In the genomic region with DNA sequence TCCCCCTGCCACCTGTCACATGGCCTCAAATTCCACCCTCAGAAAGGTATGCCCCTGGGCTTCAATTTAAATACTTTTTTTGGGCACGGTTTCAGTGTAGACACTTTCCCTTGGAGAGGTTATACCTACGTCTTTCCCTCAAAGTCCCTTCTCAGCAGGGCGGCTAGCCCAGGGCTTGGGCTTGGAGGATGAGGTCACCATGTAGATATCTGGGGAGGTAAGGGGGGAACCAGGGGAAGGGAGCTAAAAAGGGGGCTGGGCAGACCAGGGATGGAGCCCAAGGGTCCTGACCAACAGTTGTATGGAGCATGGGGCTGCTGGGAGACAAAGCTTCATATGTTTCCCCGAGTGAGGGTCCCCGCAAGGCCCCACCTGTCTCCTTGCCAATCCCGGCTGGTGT, we compare ENCODE assay signal across 33 cellular contexts.
"Had no signal": no experiment of that assay in that cellular context is flagged by ENCODE, and none has a peak within 500 bp of the region (broad histone marks: within the 10 kb centered on the region; RNA-seq: fewer than 3 reads in every experiment).

No MANE protein-coding gene starts in this region.

- ATAC-seq: activated CD4-positive, alpha-beta T cell treated with anti-CD3 and anti-CD28 coated beads for 36 hours; activated CD8-positive, alpha-beta memory T cell treated with anti-CD3 and anti-CD28 coated beads, Interleukin-2, amount 10 ng/mL, durations not matched to agents 7 days and 5 days; activated CD8-positive, alpha-beta T cell treated with anti-CD3 and anti-CD28 coated beads, Interleukin-2, amount 10 ng/mL, durations not matched to agents 7 days and 5 days; activated naive CD8-positive, alpha-beta T cell treated with anti-CD3 and anti-CD28 coated beads, Interleukin-2, amount 50 U/mL, for 24 hours; body of pancreas; effector memory CD8-positive, alpha-beta T cell; esophagus mucosa; gastrocnemius medialis; heart left ventricle had no signal

- DNase-seq: activated CD4-positive, alpha-beta memory T cell treated with anti-CD3 and anti-CD28 coated beads for 36 hours; activated CD4-positive, alpha-beta T cell treated with anti-CD3 and anti-CD28 coated beads for 36 hours; activated CD4-positive, alpha-beta T cell treated with anti-CD3 and anti-CD28 coated beads, Interleukin-2, amount 10 ng/mL, durations not matched to agents 24 days and 14 days; activated CD4-positive, CD25-positive, alpha-beta regulatory T cell; activated CD4-positive, CD25-positive, alpha-beta regulatory T cell treated with anti-CD3 and anti-CD28 coated beads, Interleukin-2, amount 50 U/mL, for 72 hours; activated CD8-positive, alpha-beta memory T cell treated with anti-CD3 and anti-CD28 coated beads, Interleukin-2, amount 10 ng/mL, durations not matched to agents 7 days and 5 days; activated CD8-positive, alpha-beta memory T cell treated with anti-CD3 and anti-CD28 coated beads, Interleukin-2, amount 50 U/mL, for 4 hours; activated CD8-positive, alpha-beta T cell treated with anti-CD3 and anti-CD28 coated beads, Interleukin-2, amount 10 ng/mL, durations not matched to agents 7 days and 5 days; activated effector memory CD4-positive, alpha-beta T cell treated with anti-CD3 and anti-CD28 coated beads, Interleukin-2, amount 50 U/mL, for 16 hours; activated naive CD4-positive, alpha-beta T cell treated with anti-CD3 and anti-CD28 coated beads for 36 hours; activated naive CD8-positive, alpha-beta T cell treated with anti-CD3 and anti-CD28 coated beads for 36 hours; activated naive CD8-positive, alpha-beta T cell treated with anti-CD3 and anti-CD28 coated beads, Interleukin-2, amount 50 U/mL, for 24 hours; activated T-cell treated with anti-CD3 and anti-CD28 coated beads, Interleukin-2, amount 50 U/mL, for 1 hour; activated T-cell treated with anti-CD3 and anti-CD28 coated beads, Interleukin-2, amount 50 U/mL, for 48 hours; amygdala; aorta; body of pancreas; caudate nucleus; cortex of kidney; dermis blood vessel endothelial cell; effector CD4-positive, alpha-beta T cell; effector memory CD8-positive, alpha-beta T cell; foreskin fibroblast; gastrocnemius medialis; glutamatergic neuron; heart left ventricle; T-helper 2 cell had no signal

- H3K4me1 ChIP-seq: adrenal gland, body of pancreas, heart left ventricle had no signal

- H3K9me3 Mint-ChIP-seq: activated CD4-positive, alpha-beta memory T cell treated with anti-CD3 and anti-CD28 coated beads for 36 hours; activated CD4-positive, alpha-beta T cell treated with anti-CD3 and anti-CD28 coated beads, Interleukin-2, amount 10 ng/mL, durations not matched to agents 24 days and 14 days; activated naive CD4-positive, alpha-beta T cell treated with anti-CD3 and anti-CD28 coated beads, Interleukin-2, amount 50 U/mL, for 24 hours; activated naive CD8-positive, alpha-beta T cell treated with anti-CD3 and anti-CD28 coated beads, Interleukin-2, amount 50 U/mL, for 24 hours; activated T-helper 1 cell treated with anti-CD3 and anti-CD28 coated beads, Interleukin-12 subunit alpha, Interleukin-12 subunit beta, Interleukin-2, Interleukin-4 antibody, amounts not matched to agents 30 ng/mL and 10 ng/mL and 1 ng/mL, durations not matched to agents 14 hours and 24 hours and 36 hours; effector memory CD8-positive, alpha-beta T cell had no signal

- H3K36me3 ChIP-seq: adrenal gland, gastrocnemius medialis, heart left ventricle had no signal

- H3K4me3 ChIP-seq: adrenal gland, body of pancreas, gastrocnemius medialis, heart left ventricle had no signal

- H3K36me3 Mint-ChIP-seq: activated CD4-positive, alpha-beta memory T cell treated with anti-CD3 and anti-CD28 coated beads for 36 hours; activated CD8-positive, alpha-beta memory T cell treated with anti-CD3 and anti-CD28 coated beads, Interleukin-2, amount 10 ng/mL, durations not matched to agents 7 days and 5 days; activated naive CD4-positive, alpha-beta T cell treated with anti-CD3 and anti-CD28 coated beads, Interleukin-2, amount 50 U/mL, for 24 hours; activated naive CD8-positive, alpha-beta T cell treated with anti-CD3 and anti-CD28 coated beads for 36 hours had no signal

- H3K4me3 Mint-ChIP-seq: activated CD4-positive, alpha-beta memory T cell treated with anti-CD3 and anti-CD28 coated beads for 36 hours; activated CD4-positive, alpha-beta T cell treated with anti-CD3 and anti-CD28 coated beads for 36 hours; activated CD4-positive, alpha-beta T cell treated with anti-CD3 and anti-CD28 coated beads, Interleukin-2, amount 10 ng/mL, durations not matched to agents 24 days and 14 days; activated CD8-positive, alpha-beta memory T cell treated with anti-CD3 and anti-CD28 coated beads, Interleukin-2, amount 10 ng/mL, durations not matched to agents 7 days and 5 days; activated CD8-positive, alpha-beta T cell treated with anti-CD3 and anti-CD28 coated beads, Interleukin-2, amount 10 ng/mL, durations not matched to agents 7 days and 5 days; activated naive CD4-positive, alpha-beta T cell treated with anti-CD3 and anti-CD28 coated beads for 36 hours; activated naive CD4-positive, alpha-beta T cell treated with anti-CD3 and anti-CD28 coated beads, Interleukin-2, amount 50 U/mL, for 24 hours; activated naive CD8-positive, alpha-beta T cell treated with anti-CD3 and anti-CD28 coated beads for 36 hours; activated naive CD8-positive, alpha-beta T cell treated with anti-CD3 and anti-CD28 coated beads, Interleukin-2, amount 50 U/mL, for 24 hours; activated T-helper 1 cell treated with anti-CD3 and anti-CD28 coated beads, Interleukin-12 subunit alpha, Interleukin-12 subunit beta, Interleukin-2, Interleukin-4 antibody, amounts not matched to agents 30 ng/mL and 10 ng/mL and 1 ng/mL, durations not matched to agents 14 hours and 24 hours and 36 hours; effector memory CD8-positive, alpha-beta T cell had no signal

- H3K27me3 Mint-ChIP-seq: activated CD8-positive, alpha-beta memory T cell treated with anti-CD3 and anti-CD28 coated beads, Interleukin-2, amount 10 ng/mL, durations not matched to agents 7 days and 5 days; effector memory CD8-positive, alpha-beta T cell had no signal

- H3K27me3 ChIP-seq: adrenal gland, gastrocnemius medialis, heart left ventricle had no signal

- H3K4me1 Mint-ChIP-seq: activated CD4-positive, alpha-beta T cell treated with anti-CD3 and anti-CD28 coated beads for 36 hours; activated CD4-positive, alpha-beta T cell treated with anti-CD3 and anti-CD28 coated beads, Interleukin-2, amount 10 ng/mL, durations not matched to agents 24 days and 14 days; activated CD8-positive, alpha-beta memory T cell treated with anti-CD3 and anti-CD28 coated beads, Interleukin-2, amount 10 ng/mL, durations not matched to agents 7 days and 5 days had no signal

- H3K9me3 ChIP-seq: adrenal gland, body of pancreas, gastrocnemius medialis, heart left ventricle had no signal

- H3K27ac Mint-ChIP-seq: activated CD4-positive, alpha-beta memory T cell treated with anti-CD3 and anti-CD28 coated beads for 36 hours; activated CD4-positive, alpha-beta T cell treated with anti-CD3 and anti-CD28 coated beads for 36 hours; activated CD4-positive, alpha-beta T cell treated with anti-CD3 and anti-CD28 coated beads, Interleukin-2, amount 10 ng/mL, durations not matched to agents 24 days and 14 days; activated CD8-positive, alpha-beta memory T cell treated with anti-CD3 and anti-CD28 coated beads, Interleukin-2, amount 10 ng/mL, durations not matched to agents 7 days and 5 days; activated CD8-positive, alpha-beta T cell treated with anti-CD3 and anti-CD28 coated beads, Interleukin-2, amount 10 ng/mL, durations not matched to agents 7 days and 5 days; activated naive CD4-positive, alpha-beta T cell treated with anti-CD3 and anti-CD28 coated beads for 36 hours; activated naive CD4-positive, alpha-beta T cell treated with anti-CD3 and anti-CD28 coated beads, Interleukin-2, amount 50 U/mL, for 24 hours; activated naive CD8-positive, alpha-beta T cell treated with anti-CD3 and anti-CD28 coated beads for 36 hours; activated naive CD8-positive, alpha-beta T cell treated with anti-CD3 and anti-CD28 coated beads, Interleukin-2, amount 50 U/mL, for 24 hours; activated T-helper 1 cell treated with anti-CD3 and anti-CD28 coated beads, Interleukin-12 subunit alpha, Interleukin-12 subunit beta, Interleukin-2, Interleukin-4 antibody, amounts not matched to agents 30 ng/mL and 10 ng/mL and 1 ng/mL, durations not matched to agents 14 hours and 24 hours and 36 hours; activated T-helper 2 cell treated with anti-CD3 and anti-CD28 coated beads, Interferon-gamma antibody, Interleukin-2, Interleukin-4, amounts not matched to agents 10 μg/mL and 5 μg/mL and 100 μg/mL, durations not matched to agents 14 hours and 24 hours and 36 hours; effector memory CD8-positive, alpha-beta T cell had no signal

- H3K27ac ChIP-seq: adrenal gland, body of pancreas, epithelial cell of prostate, gastrocnemius medialis, heart left ventricle had no signal
